ENCODE assay signal across 10 cellular contexts in genomic region chr19:10120538-10121198, GRCh38. TPM values are rescaled to one million over a fixed set of nuclear protein-coding genes. Genes with fewer than 3 reads are reported as not detected.
DNase-seq lines count a peak whose midpoint lies in the region; ATAC-seq and TF ChIP-seq lines count a peak whose summit lies in the region.
"Had no signal": no experiment of that assay in that cellular context is flagged by ENCODE, and none has a peak within 500 bp of the region (broad histone marks: within the 10 kb centered on the region; RNA-seq: fewer than 3 reads in every experiment).

No MANE protein-coding gene starts in this region.

- no peaks in the 10 kb centered on the region for H3K9me3 Mint-ChIP-seq in neural progenitor cell
- H3K9me3 Mint-ChIP-seq: activated CD4-positive, alpha-beta T cell treated with anti-CD3 and anti-CD28 coated beads, Interleukin-2, amount 10 ng/mL, durations not matched to agents 24 days and 14 days; stimulated activated naive CD8-positive, alpha-beta T cell treated with anti-CD3 and anti-CD28 coated beads, Interleukin-15, Interleukin-2, amounts not matched to agents 100 ng/mL and 50 ng/mL, for 24 hours had no signal

- H3K4me1 Mint-ChIP-seq in neural progenitor cell: peaks cover 7% of the 10 kb centered on the region

- H3K4me3 Mint-ChIP-seq in neural progenitor cell: peak overlapping the region; percentile 38

- WGBS in aorta, 2 donors: 47 to 49% methylated on average over 9 of the region's 9 CpGs

- ATAC-seq in aorta (ENCODE audit: low FRiP score): no peak
- no peak for ATAC-seq in gastrocnemius medialis

- H3K36me3 ChIP-seq in neural progenitor cell: no peaks in the 10 kb centered on the region
- peaks cover 0 to under 1% of the 10 kb centered on the region in 2 donors for H3K36me3 ChIP-seq in aorta (ENCODE audit: control insufficient read depth in 1 of 2, insufficient read depth in 2 of 2, low read length in 1 of 2)
- H3K36me3 ChIP-seq in gastrocnemius medialis: peaks cover 0 to 29% of the 10 kb centered on the region in 2 donors

- TF ChIP-seq CTCF in AG10803 (conservative IDR thresholded peaks at IDR 0.05; ENCODE audit: low read length) (no peak), NB4 (IDR thresholded peaks at IDR 0.05; ENCODE audit: low read depth, low read length) (no peak), neural progenitor cell (IDR thresholded peaks at IDR 0.05) (no peak), gastrocnemius medialis (IDR thresholded peaks at IDR 0.05 in 4 of 5, conservative IDR thresholded peaks at IDR 0.05 in 1 of 5) (no peak)

- no peak overlapping the region for H3K9ac ChIP-seq in neural progenitor cell

- no peak overlapping the region for H3K27ac Mint-ChIP-seq in neural progenitor cell
- H3K27ac Mint-ChIP-seq: stimulated activated naive CD8-positive, alpha-beta T cell treated with anti-CD3 and anti-CD28 coated beads, Interleukin-15, Interleukin-2, amounts not matched to agents 100 ng/mL and 50 ng/mL, for 24 hours had no signal

- H3K27me3 ChIP-seq in neural progenitor cell (no peaks in the 10 kb centered on the region), aorta (ENCODE audit: control insufficient read depth in 1 of 2, insufficient read depth in 2 of 2, low read length in 1 of 2) (no peaks in the 10 kb centered on the region), gastrocnemius medialis (no peaks in the 10 kb centered on the region)

- H3K27ac ChIP-seq in neural progenitor cell (no peak overlapping the region), aorta (ENCODE audit: low read depth in 1 of 2, low read length in 2 of 2) (no peak overlapping the region), gastrocnemius medialis (peak overlapping the region in 2 of 4 donors; percentile 39 to 86), substantia nigra (ENCODE audit: low read depth, low read length, poor library complexity, severe bottlenecking) (no peak overlapping the region)

- peaks cover 10% of the 10 kb centered on the region for H4K20me1 ChIP-seq in neural progenitor cell (ENCODE audit: low read depth)

- DNase-seq in AG10803 (ENCODE audit: low read depth): peak; percentile 92
- DNase-seq in NB4 (ENCODE audit: low read depth): peak; percentile 76
- peak; percentile 75 for DNase-seq in dedifferentiated amniotic fluid mesenchymal stem cell (ENCODE audit: extremely low spot score)
- no peak for DNase-seq in neural progenitor cell (ENCODE audit: low spot score)
- no peak for DNase-seq in aorta
- no peak for DNase-seq in gastrocnemius medialis
- no peak for DNase-seq in NCI-H1436 treated with DMSO at 0.1 percent for 48 hours (lab: John Stamatoyannopoulos, UW)
- DNase-seq in substantia nigra (lab: John Stamatoyannopoulos, UW): no peak

- H3F3A ChIP-seq in neural progenitor cell (ENCODE audit: low read depth): peaks cover 20% of the 10 kb centered on the region

- no peaks in the 10 kb centered on the region for H3K4me1 ChIP-seq in neural progenitor cell
- no peaks in the 10 kb centered on the region for H3K4me1 ChIP-seq in aorta (ENCODE audit: control insufficient read depth in 1 of 2, insufficient read depth in 2 of 2, low read length in 2 of 2)
- H3K4me1 ChIP-seq in gastrocnemius medialis: peaks cover 13 to 29% of the 10 kb centered on the region in 2 donors

- TF ChIP-seq POLR2A in NB4 (IDR thresholded peaks at IDR 0.05; ENCODE audit: extremely low read depth, insufficient read length): no peak
- TF ChIP-seq POLR2A in gastrocnemius medialis (IDR thresholded peaks at IDR 0.05): no peak

- intact Hi-C loops in aorta (cut with DNase I) (no loop called here), gastrocnemius medialis (cut with DNase I; ENCODE audit: low total_unique reads) (no loop called here)

- in situ Hi-C loops in gastrocnemius medialis (cut with MboI; ENCODE audit: low sequenced_read_pairs in 4 of 4): no loop called here

- peaks cover 3% of the 10 kb centered on the region for H3K36me3 Mint-ChIP-seq in neural progenitor cell

- no peaks in the 10 kb centered on the region for H3K9me3 ChIP-seq in neural progenitor cell (ENCODE audit: low read depth)
- no peaks in the 10 kb centered on the region for H3K9me3 ChIP-seq in aorta (ENCODE audit: control insufficient read depth, low read length)
- H3K9me3 ChIP-seq in gastrocnemius medialis: no peaks in the 10 kb centered on the region

- H3K4me3 ChIP-seq in AG10803 (ENCODE audit: low read length) (peak overlapping the region; percentile 49), NB4 (ENCODE audit: low read depth, low read length) (no peak overlapping the region), neural progenitor cell (no peak overlapping the region), aorta (ENCODE audit: low read length in 2 of 2) (no peak overlapping the region), gastrocnemius medialis (no peak overlapping the region)

- no peak overlapping the region for H2AFZ ChIP-seq in neural progenitor cell (replicated peaks)

- H3K4me2 ChIP-seq in neural progenitor cell: no peak overlapping the region

- H3K27me3 Mint-ChIP-seq in neural progenitor cell (ENCODE audit: insufficient read depth, low read depth): peaks cover 2% of the 10 kb centered on the region
- H3K27me3 Mint-ChIP-seq: activated CD4-positive, alpha-beta T cell treated with anti-CD3 and anti-CD28 coated beads, Interleukin-2, amount 10 ng/mL, durations not matched to agents 24 days and 14 days; stimulated activated naive CD8-positive, alpha-beta T cell treated with anti-CD3 and anti-CD28 coated beads, Interleukin-15, Interleukin-2, amounts not matched to agents 100 ng/mL and 50 ng/mL, for 24 hours had no signal

- H3K79me2 ChIP-seq in neural progenitor cell (ENCODE audit: low read depth): peaks cover 18% of the 10 kb centered on the region

RNA-seq across cellular contexts. Expression of gene EIF3G, which starts 1.0 kb away (rescaled TPM):
- total RNA-seq in neural progenitor cell (ENCODE audit: low replicate concordance) (170 and 215 TPM in 2 replicates), aorta (100 to 1,000 TPM; 143 to 176 TPM), gastrocnemius medialis (100 to 1,000 TPM; 321 to 516 (median 354) TPM)
- polyA plus RNA-seq in aorta: 100 to 1,000 TPM; 162 to 319 TPM

RNA-seq across cellular contexts. Expression of gene P2RY11, which starts 9.2 kb away (rescaled TPM):
- total RNA-seq in neural progenitor cell (ENCODE audit: low replicate concordance) (2.2 TPM in 1 of 2 replicates, not detected in the other), aorta (10 to 100 TPM in 1 of 2 donors, 1 to 10 TPM in 1; 9.7 to 10.5 TPM), gastrocnemius medialis (1 to 10 TPM in 3 of 4 donors, not detected in 1; 2.4 to 4.3 (median 3.9) TPM)
- 10 to 100 TPM in 1 of 2 donors, 1 to 10 TPM in 1; 5.3 to 16.0 TPM for polyA plus RNA-seq in aorta

RNA-seq across cellular contexts. Expression of gene PPAN, which starts 14.5 kb away (rescaled TPM):
- total RNA-seq in neural progenitor cell (ENCODE audit: low replicate concordance) (6.6 and 23.3 TPM in 2 replicates), aorta (10 to 100 TPM; 24.3 to 30.9 TPM), gastrocnemius medialis (10 to 100 TPM; 30.5 to 42.3 (median 36.7) TPM)
- 10 to 100 TPM; 13.1 to 24.7 TPM for polyA plus RNA-seq in aorta

RNA-seq across cellular contexts. Expression of gene ANGPTL6, which starts 18.2 kb away (rescaled TPM):
- 0.09 TPM in 1 of 2 replicates, not detected in the other for total RNA-seq in neural progenitor cell (ENCODE audit: low replicate concordance)
- total RNA-seq in aorta: under 1 TPM; 0.19 to 0.24 TPM
- under 1 TPM; 0.41 to 0.63 TPM for polyA plus RNA-seq in aorta
- total RNA-seq in gastrocnemius medialis: 1 to 10 TPM in 1 of 4 donors, not detected in 3; 4.0 TPM

RNA-seq across cellular contexts. Expression of gene SHFL, which starts 34.6 kb away (rescaled TPM):
- 0.15 and 2.0 TPM in 2 replicates for total RNA-seq in neural progenitor cell (ENCODE audit: low replicate concordance)
- 10 to 100 TPM; 32.1 to 50.5 TPM for total RNA-seq in aorta
- polyA plus RNA-seq in aorta: 10 to 100 TPM; 20.3 to 70.2 TPM
- 10 to 100 TPM in 1 of 4 donors, 1 to 10 TPM in 3; 2.2 to 11.2 (median 2.8) TPM for total RNA-seq in gastrocnemius medialis

Comparison
In these comparisons a context has a peak if more than half of its experiments do, and no peak if none do; other contexts are left out.
1. DNase-seq: peak in AG10803 (single experiment), NB4 (single experiment) and dedifferentiated amniotic fluid mesenchymal stem cell (single experiment); none in neural progenitor cell (single experiment), aorta (0 of 2), gastrocnemius medialis (0 of 2), NCI-H1436 treated with DMSO at 0.1 percent for 48 hours (single experiment) and substantia nigra (0 of 49).